ENCODE assay signal across 1 cellular context in the genomic region with DNA sequence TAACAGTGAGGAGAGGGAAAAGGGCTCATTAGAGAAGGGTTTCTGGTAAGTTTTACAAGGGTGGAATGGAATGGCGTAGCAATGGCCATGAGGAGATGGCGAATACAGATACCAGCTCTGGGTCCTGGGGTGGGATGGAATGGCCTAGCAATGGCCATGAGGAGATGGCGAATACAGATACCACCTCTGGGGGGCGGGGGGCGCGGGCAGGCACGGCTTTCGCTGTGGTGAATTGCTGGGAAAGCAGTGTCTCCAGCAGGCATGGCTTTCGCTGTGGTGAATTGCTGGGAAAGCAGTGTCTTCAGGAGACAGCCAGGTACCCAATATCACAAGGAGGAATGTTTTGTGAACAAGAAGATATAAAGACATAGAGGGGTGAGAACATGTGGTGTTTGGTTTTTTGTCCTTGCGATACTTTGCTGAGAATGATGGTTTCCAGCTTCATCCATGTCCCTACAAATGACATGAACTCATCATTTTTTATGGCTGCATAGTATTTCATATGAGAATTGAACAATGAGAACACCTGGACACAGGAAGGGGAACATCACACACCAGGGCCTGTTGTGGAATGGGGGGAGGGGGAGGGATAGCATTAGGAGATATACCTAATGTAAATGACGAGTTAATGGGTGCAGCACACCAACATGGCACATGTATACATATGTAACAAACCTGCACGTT.
TF ChIP-seq lines count a peak whose summit lies in the region.

No MANE protein-coding gene starts in this region.

TF ChIP-seq in K562, 482 proteins besides CTCF, POLR2A, EP300 and RAD21:
- peak in 1 of 2 experiments; percentile 34; a peak in 1 of 4 replicates for TF ChIP-seq KDM1A (IDR thresholded peaks at IDR 0.05)
- peak; percentile 26 for TF ChIP-seq RBM25 (IDR thresholded peaks at IDR 0.05; ENCODE audit: low read depth, low read length, severe bottlenecking)
- TF ChIP-seq ZNF146 (CRISPR knock-in tag; IDR thresholded peaks at IDR 0.05; ENCODE audit: unreplicated experiment), result peak; percentile 57
